In the genomic region with DNA sequence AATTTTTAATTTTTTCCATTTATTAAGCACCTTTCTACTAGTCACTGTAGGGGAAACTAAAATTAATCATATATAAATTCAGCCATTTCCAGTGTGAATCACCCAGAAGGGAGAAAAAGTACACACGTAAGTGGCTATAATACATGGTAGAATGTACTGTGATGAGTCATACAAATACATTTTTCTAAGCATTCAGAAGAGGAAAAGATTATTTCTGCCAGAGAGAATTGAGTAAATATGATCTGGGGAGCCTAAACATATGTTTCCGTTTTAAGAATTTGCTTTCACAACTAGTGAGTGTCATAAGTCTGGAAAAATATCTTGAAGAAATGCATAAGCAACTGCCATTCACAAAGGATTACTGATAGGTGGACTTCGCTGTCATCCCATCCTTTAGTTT, we compare ENCODE assay signal across 12 cellular contexts.
A peak's percentile ranks its signal among the peaks of the same experiment; 100 is the strongest.
DNase-seq lines count a peak whose midpoint lies in the region; ATAC-seq and TF ChIP-seq lines count a peak whose summit lies in the region.
"Had no signal": no experiment of that assay in that cellular context is flagged by ENCODE, and none has a peak within 500 bp of the region (broad histone marks: within the 10 kb centered on the region; RNA-seq: fewer than 3 reads in every experiment).

No MANE protein-coding gene starts in this region.

- H3K36me3 ChIP-seq in PC-3 (ENCODE audit: low read depth, low read length) (no peaks in the 10 kb centered on the region), skeletal muscle satellite cell (ENCODE audit: insufficient read depth, low read length) (no peaks in the 10 kb centered on the region)

- H3K4me2 ChIP-seq in PC-3 (ENCODE audit: low read length) (peak overlapping the region; percentile 66), skeletal muscle satellite cell (ENCODE audit: low read length) (peak overlapping the region; percentile 26)

- no peak overlapping the region for H2AFZ ChIP-seq in PC-3 (ENCODE audit: low read length)

- peak overlapping the region; percentile 96 for H3K27ac ChIP-seq in PC-3 (ENCODE audit: low read length)
- H3K27ac ChIP-seq: heart left ventricle had no signal

- TF ChIP-seq CTCF in PC-3 (conservative IDR thresholded peaks at IDR 0.05; ENCODE audit: low read depth, low read length) (no peak), epithelial cell of esophagus (IDR thresholded peaks at IDR 0.05; ENCODE audit: insufficient read depth, low read depth, low read length, missing control alignments) (no peak)

- H3K4me3 ChIP-seq in PC-3 (ENCODE audit: low read length): no peak overlapping the region
- H3K4me3 ChIP-seq in epithelial cell of esophagus (ENCODE audit: low read length): no peak overlapping the region
- H3K4me3 ChIP-seq in skeletal muscle satellite cell (ENCODE audit: low read length): no peak overlapping the region
- H3K4me3 ChIP-seq: heart left ventricle had no signal

- H3K4me3 Mint-ChIP-seq in activated CD8-positive, alpha-beta memory T cell treated with anti-CD3 and anti-CD28 coated beads, Interleukin-2, amount 10 ng/mL, durations not matched to agents 7 days and 5 days: no peak overlapping the region
- H3K4me3 Mint-ChIP-seq: T-helper 1 cell treated with Interleukin-12 subunit alpha and Interleukin-12 subunit beta and Interleukin-4 antibody, amounts not matched to agents 30 μg/mL and 1 μg/mL, for 36 hours had no signal

- BruUV-seq in PC-3 (replicated peaks; lab: Mats Ljungman, UMichigan): no TSS peak

- H3K4me1 ChIP-seq in PC-3 (ENCODE audit: insufficient read depth, low read length): peaks cover 43% of the 10 kb centered on the region
- peaks cover 38% of the 10 kb centered on the region for H3K4me1 ChIP-seq in skeletal muscle satellite cell (ENCODE audit: control insufficient read depth, insufficient read depth, low read length)

- no peak for DNase-seq in activated CD8-positive, alpha-beta memory T cell treated with anti-CD3 and anti-CD28 coated beads, Interleukin-2, amount 10 ng/mL, durations not matched to agents 7 days and 5 days
- no peak for DNase-seq in activated CD8-positive, alpha-beta memory T cell treated with anti-CD3 and anti-CD28 coated beads for 24 hours
- DNase-seq in PC-3: peak; percentile 91
- DNase-seq in epithelial cell of esophagus (ENCODE audit: low read depth): peak; percentile 89
- DNase-seq in HT-29 (ENCODE audit: low spot score): no peak
- no peak for DNase-seq in stimulated activated CD4-positive, alpha-beta T cell treated with anti-CD3 and anti-CD28 coated beads, Interleukin-4, amount 100 ng/mL, for 1 hour
- DNase-seq in left colon: no peak
- DNase-seq: cerebellar nuclear complex, heart left ventricle, right cardiac atrium had no signal

- H3K27ac Mint-ChIP-seq in activated CD8-positive, alpha-beta memory T cell treated with anti-CD3 and anti-CD28 coated beads, Interleukin-2, amount 10 ng/mL, durations not matched to agents 7 days and 5 days: no peak overlapping the region
- H3K27ac Mint-ChIP-seq: T-helper 1 cell treated with Interleukin-12 subunit alpha and Interleukin-12 subunit beta and Interleukin-4 antibody, amounts not matched to agents 30 μg/mL and 1 μg/mL, for 36 hours had no signal

- H3K36me3 Mint-ChIP-seq in activated CD8-positive, alpha-beta memory T cell treated with anti-CD3 and anti-CD28 coated beads, Interleukin-2, amount 10 ng/mL, durations not matched to agents 7 days and 5 days: peaks cover 3% of the 10 kb centered on the region

- H3K27me3 ChIP-seq in PC-3 (ENCODE audit: low read length) (no peaks in the 10 kb centered on the region), skeletal muscle satellite cell (ENCODE audit: control insufficient read depth, insufficient read depth, low read length) (no peaks in the 10 kb centered on the region)
- H3K27me3 ChIP-seq: heart left ventricle had no signal

- CTCF ChIA-PET in activated CD8-positive, alpha-beta memory T cell treated with anti-CD3 and anti-CD28 coated beads, Interleukin-2, amount 10 ng/mL, durations not matched to agents 7 days and 5 days (lab: Charles Lee): interaction anchor here (2.5 kb wide), 1 partner anchor 27 kb away, joined by 11 read pairs; no protein-coding TSS in a partner anchor
- CTCF ChIA-PET in PC-3 (lab: Charles Lee): no interaction called here

- H3K9ac ChIP-seq in PC-3 (ENCODE audit: low read length): peak overlapping the region; percentile 79
- H3K9ac ChIP-seq in skeletal muscle satellite cell (ENCODE audit: low read depth, low read length): peak overlapping the region; percentile 51

- no peaks in the 10 kb centered on the region for H3K27me3 Mint-ChIP-seq in activated CD8-positive, alpha-beta memory T cell treated with anti-CD3 and anti-CD28 coated beads, Interleukin-2, amount 10 ng/mL, durations not matched to agents 7 days and 5 days

- POLR2A ChIA-PET in PC-3 (lab: Charles Lee; ENCODE audit: unreplicated experiment): no interaction called here

- H3K9me3 ChIP-seq in PC-3 (ENCODE audit: low read length) (no peaks in the 10 kb centered on the region), skeletal muscle satellite cell (replicated peaks; ENCODE audit: low read length) (no peaks in the 10 kb centered on the region)
- H3K9me3 ChIP-seq: heart left ventricle had no signal

- H3K79me2 ChIP-seq in PC-3 (ENCODE audit: low read length): no peaks in the 10 kb centered on the region

- intact Hi-C loops in PC-3 (cut with micrococcal nuclease) (loop anchor here (1.0 to 5.0 kb wide), 2 partner anchors 47 to 172 kb away; no protein-coding TSS in a partner anchor), left colon (cut with DNase I, micrococcal nuclease) (no loop called here)

- ATAC-seq in activated CD8-positive, alpha-beta memory T cell treated with anti-CD3 and anti-CD28 coated beads, Interleukin-2, amount 10 ng/mL, durations not matched to agents 7 days and 5 days: peak; percentile 71
- peak; percentile 83 for ATAC-seq in PC-3
- ATAC-seq in left colon: no peak
- ATAC-seq: heart left ventricle, right cardiac atrium had no signal

- no peaks in the 10 kb centered on the region for H4K20me1 ChIP-seq in PC-3 (ENCODE audit: low read length)

- peaks cover 47% of the 10 kb centered on the region for H3K4me1 Mint-ChIP-seq in activated CD8-positive, alpha-beta memory T cell treated with anti-CD3 and anti-CD28 coated beads, Interleukin-2, amount 10 ng/mL, durations not matched to agents 7 days and 5 days

- peaks cover 3% of the 10 kb centered on the region for H3F3A ChIP-seq in PC-3 (ENCODE audit: low read length, unreplicated experiment)

- no peaks in the 10 kb centered on the region for H3K9me3 Mint-ChIP-seq in activated CD8-positive, alpha-beta memory T cell treated with anti-CD3 and anti-CD28 coated beads, Interleukin-2, amount 10 ng/mL, durations not matched to agents 7 days and 5 days (ENCODE audit: low read depth)
- H3K9me3 Mint-ChIP-seq: T-helper 1 cell treated with Interleukin-12 subunit alpha and Interleukin-12 subunit beta and Interleukin-4 antibody, amounts not matched to agents 30 μg/mL and 1 μg/mL, for 36 hours had no signal

- no peaks in the 10 kb centered on the region for H3K9me2 ChIP-seq in PC-3 (replicated peaks; ENCODE audit: low read length)

Comparison
In these comparisons a context has a peak if more than half of its experiments do, and no peak if none do; other contexts are left out.
1. DNase-seq: peak in PC-3 (single experiment) and epithelial cell of esophagus (single experiment); none in activated CD8-positive, alpha-beta memory T cell treated with anti-CD3 and anti-CD28 coated beads, Interleukin-2, amount 10 ng/mL, durations not matched to agents 7 days and 5 days (single experiment), activated CD8-positive, alpha-beta memory T cell treated with anti-CD3 and anti-CD28 coated beads for 24 hours (single experiment), HT-29 (single experiment), stimulated activated CD4-positive, alpha-beta T cell treated with anti-CD3 and anti-CD28 coated beads, Interleukin-4, amount 100 ng/mL, for 1 hour (single experiment) and left colon (0 of 2).